Comparison of ENCODE assay signal across 22 cellular contexts in the genomic region with DNA sequence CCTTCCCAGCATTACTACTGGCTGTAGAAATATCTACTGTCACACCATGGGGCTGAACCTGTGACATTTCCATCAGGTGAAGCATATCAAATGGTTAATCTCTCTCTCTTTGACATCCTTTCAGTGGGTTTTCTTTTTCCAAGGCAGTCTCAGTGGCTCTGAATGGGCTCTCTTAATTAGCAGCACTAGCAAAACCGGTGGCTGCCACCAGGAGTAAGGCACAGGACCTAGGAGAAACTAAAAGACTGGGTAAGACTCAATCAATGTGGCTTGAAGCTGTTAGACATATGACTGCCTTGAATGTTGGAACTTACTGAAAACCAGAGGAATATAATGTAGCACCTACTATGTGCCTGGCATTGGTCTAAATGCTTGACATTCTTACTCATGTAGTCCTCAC.
"Had no signal": no experiment of that assay in that cellular context is flagged by ENCODE, and none has a peak within 500 bp of the region (broad histone marks: within the 10 kb centered on the region; RNA-seq: fewer than 3 reads in every experiment).

No MANE protein-coding gene starts in this region.

- H3K27ac Mint-ChIP-seq: memory B cell; natural killer cell treated with Interleukin-12 subunit alpha and Interleukin-12 subunit beta and Interleukin-15 and Interleukin-18, amount 100 ng/mL, for 72 hours; stimulated activated memory B cell treated with anti-CD40 and anti-IgM and Interleukin-4, amounts not matched to agents 10 μg/mL and 1 μg/mL and 100 μg/mL, for 72 hours had no signal

- H3K4me1 ChIP-seq: esophagus muscularis mucosa, gastroesophageal sphincter, left ventricle myocardium inferior, lower lobe of right lung, pancreas, prostate gland, right lobe of liver, stomach, transverse colon had no signal

- H3K4me1 Mint-ChIP-seq: memory B cell; stimulated activated memory B cell treated with anti-CD40 and anti-IgM and Interleukin-4, amounts not matched to agents 10 μg/mL and 1 μg/mL and 100 μg/mL, for 72 hours had no signal

- H3K4me3 ChIP-seq: coronary artery, esophagus muscularis mucosa, gastroesophageal sphincter, left ventricle myocardium inferior, lower lobe of right lung, pancreas, prostate gland, right lobe of liver, stomach, thoracic aorta, transverse colon had no signal

- H3K27me3 ChIP-seq: esophagus muscularis mucosa, gastroesophageal sphincter, pancreas, right lobe of liver, stomach, transverse colon had no signal

- H3K9me3 ChIP-seq: lower lobe of right lung, pancreas, prostate gland, right lobe of liver, transverse colon had no signal

- ATAC-seq: gastroesophageal sphincter; left cardiac atrium; lower lobe of right lung; natural killer cell treated with Interleukin-12 subunit alpha and Interleukin-12 subunit beta and Interleukin-15 and Interleukin-18, amount 100 ng/mL, for 72 hours; pancreas; right lobe of liver had no signal

- H3K4me3 Mint-ChIP-seq: memory B cell; natural killer cell treated with Interleukin-12 subunit alpha and Interleukin-12 subunit beta and Interleukin-15 and Interleukin-18, amount 100 ng/mL, for 72 hours; stimulated activated memory B cell treated with anti-CD40 and anti-IgM and Interleukin-4, amounts not matched to agents 10 μg/mL and 1 μg/mL and 100 μg/mL, for 72 hours had no signal

- H3K27me3 Mint-ChIP-seq: memory B cell; natural killer cell treated with Interleukin-12 subunit alpha and Interleukin-12 subunit beta and Interleukin-15 and Interleukin-18, amount 100 ng/mL, for 72 hours; stimulated activated memory B cell treated with anti-CD40 and anti-IgM and Interleukin-4, amounts not matched to agents 10 μg/mL and 1 μg/mL and 100 μg/mL, for 72 hours had no signal

- H3K36me3 ChIP-seq: esophagus muscularis mucosa, gastroesophageal sphincter, left ventricle myocardium inferior, lower lobe of right lung, pancreas, prostate gland, right lobe of liver, stomach, thoracic aorta, transverse colon had no signal

- DNase-seq: effector CD4-positive, alpha-beta T cell; glutamatergic neuron; kidney; left cardiac atrium; left ventricle myocardium inferior; lower lobe of right lung; midbrain; occipital lobe; pancreas; right lobe of liver; stimulated activated CD4-positive, alpha-beta T cell treated with anti-CD3 and anti-CD28 coated beads, Interleukin-4, amount 100 ng/mL, for 24 hours; stomach; substantia nigra; transverse colon had no signal

- H3K27ac ChIP-seq: coronary artery, esophagus muscularis mucosa, gastroesophageal sphincter, left ventricle myocardium inferior, lower lobe of right lung, pancreas, prostate gland, right lobe of liver, stomach, thoracic aorta, transverse colon had no signal

- H3K36me3 Mint-ChIP-seq: memory B cell; natural killer cell treated with Interleukin-12 subunit alpha and Interleukin-12 subunit beta and Interleukin-15 and Interleukin-18, amount 100 ng/mL, for 72 hours; stimulated activated memory B cell treated with anti-CD40 and anti-IgM and Interleukin-4, amounts not matched to agents 10 μg/mL and 1 μg/mL and 100 μg/mL, for 72 hours had no signal
